17 cellular contexts compared by ENCODE assay signal in genomic region chr12:24425601-24425970, GRCh38.
DNase-seq lines count a peak whose midpoint lies in the region; ATAC-seq and TF ChIP-seq lines count a peak whose summit lies in the region.
"Had no signal": no experiment of that assay in that cellular context is flagged by ENCODE, and none has a peak within 500 bp of the region (broad histone marks: within the 10 kb centered on the region; RNA-seq: fewer than 3 reads in every experiment).

No MANE protein-coding gene starts in this region.

- H2AK5ac ChIP-seq in mesenchymal stem cell (ENCODE audit: low read length, severe bottlenecking): no peak overlapping the region

- H3K14ac ChIP-seq in mesenchymal stem cell (ENCODE audit: low read length in 2 of 2): no peak overlapping the region

- POLR2A ChIA-PET in GM10248 (lab: Yijun Ruan, JAX): no interaction called here

- H3K27me3 ChIP-seq in DND-41 (ENCODE audit: insufficient read depth, low read length, poor library complexity) (no peaks in the 10 kb centered on the region), mesenchymal stem cell (ENCODE audit: control insufficient read depth in 1 of 2, insufficient read depth in 1 of 2, low read length in 2 of 2) (no peaks in the 10 kb centered on the region), spleen (replicated peaks in 1 of 7) (no peaks in the 10 kb centered on the region)

- intact Hi-C loops in spleen (cut with DNase I; ENCODE audit: low total_unique reads): no loop called here

- H4K91ac ChIP-seq in mesenchymal stem cell (ENCODE audit: low read length): no peak overlapping the region

- no peaks in the 10 kb centered on the region for H4K20me1 ChIP-seq in DND-41 (ENCODE audit: insufficient read depth, low read length)

- no peak overlapping the region for H3K4ac ChIP-seq in mesenchymal stem cell (ENCODE audit: low read depth in 1 of 2, low read length in 2 of 2)

- ATAC-seq in DND-41 (ENCODE audit: insufficient read depth, low read depth): peak; percentile 46
- ATAC-seq in left lobe of liver: no peak
- ATAC-seq: lower lobe of right lung, Panc1 had no signal

- H3K9ac ChIP-seq in DND-41 (ENCODE audit: low read depth, low read length) (peak overlapping the region; percentile 60), mesenchymal stem cell (ENCODE audit: low read length) (no peak overlapping the region)

- CTCF ChIA-PET in GM10248 (lab: Yijun Ruan, JAX): no interaction called here

- 55% methylated on average over 2 of the region's 2 CpGs for WGBS in mesenchymal stem cell
- 82 to 87% (median 83%) methylated on average over 2 of the region's 2 CpGs for WGBS in spleen, 5 donors

- H3K9me3 ChIP-seq in DND-41 (ENCODE audit: insufficient read depth, low read length, severe bottlenecking) (peaks cover 5% of the 10 kb centered on the region), mesenchymal stem cell (ENCODE audit: control insufficient read depth, low read length) (peaks cover 3% of the 10 kb centered on the region), spleen (peaks cover 0 to 7% (median 0%) of the 10 kb centered on the region in 8 donors)
- H3K9me3 ChIP-seq: lower lobe of right lung had no signal

- H4K8ac ChIP-seq in mesenchymal stem cell (ENCODE audit: low read length): no peak overlapping the region

- H3K79me1 ChIP-seq in mesenchymal stem cell (replicated peaks; ENCODE audit: low read length, poor library complexity, severe bottlenecking): no peaks in the 10 kb centered on the region

- TF ChIP-seq CTCF in DND-41 (IDR thresholded peaks at IDR 0.05; ENCODE audit: borderline replicate concordance, extremely low read depth, low read length, poor library complexity, severe bottlenecking) (no peak), cardiac fibroblast (IDR thresholded peaks at IDR 0.05; ENCODE audit: low read depth, low read length) (no peak), GM10248 (IDR thresholded peaks at IDR 0.05; ENCODE audit: control extremely low read depth, extremely low read depth, low read depth, missing control alignments) (no peak), spleen (IDR thresholded peaks at IDR 0.05 in 8 of 11, conservative IDR thresholded peaks at IDR 0.05 in 3 of 11) (no peak)

- H2BK15ac ChIP-seq in mesenchymal stem cell (ENCODE audit: low read depth, poor library complexity, severe bottlenecking): no peak overlapping the region

- H3K4me2 ChIP-seq in DND-41 (ENCODE audit: insufficient read depth, low read length) (peak overlapping the region; percentile 60), mesenchymal stem cell (ENCODE audit: low read length, poor library complexity, severe bottlenecking) (no peak overlapping the region)

- TF ChIP-seq POLR2A in spleen (IDR thresholded peaks at IDR 0.05): no peak

- H3K79me2 ChIP-seq in DND-41 (ENCODE audit: insufficient read depth, low read length): peaks cover 3% of the 10 kb centered on the region; the same call in 1 of the 2 replicates

- DNase-seq in DND-41 (peak; percentile 54), LHCN-M2 (ENCODE audit: low read depth) (peak; percentile 43), cardiac fibroblast (ENCODE audit: low read depth in 2 of 2) (peak; percentile 3 to 67), mesenchymal stem cell (peak; percentile 74), left lobe of liver (ENCODE audit: low spot score) (no peak), GM10248 (ENCODE audit: extremely low spot score) (no peak), spleen (no peak), retina (no peak)
- DNase-seq: activated CD4-positive, CD25-positive, alpha-beta regulatory T cell; activated gamma-delta T cell; AML-193; Caco-2; dermis blood vessel endothelial cell; lower lobe of right lung; NCI-H146; stimulated activated CD4-positive, alpha-beta T cell treated with anti-CD3 and anti-CD28 coated beads, Interleukin-4, amount 100 ng/mL, for 4 hours had no signal

- no peak overlapping the region for H3K18ac ChIP-seq in mesenchymal stem cell (ENCODE audit: low read depth in 1 of 2, low read length in 2 of 2)

- no peak overlapping the region for H2AFZ ChIP-seq in DND-41 (ENCODE audit: low read depth, low read length)
- no peak overlapping the region for H2AFZ ChIP-seq in mesenchymal stem cell (ENCODE audit: low read depth, low read length)

- no peak overlapping the region for H3K23ac ChIP-seq in mesenchymal stem cell (ENCODE audit: low read length in 2 of 2)

- H2BK5ac ChIP-seq in mesenchymal stem cell (ENCODE audit: low read depth, low read length, poor library complexity, severe bottlenecking): no peak overlapping the region

- H2BK12ac ChIP-seq in mesenchymal stem cell (ENCODE audit: low read length in 2 of 2): no peak overlapping the region

- peak overlapping the region in 1 of 2 experiments; percentile 17; a peak in 2 of 4 replicates for H3K4me3 ChIP-seq in DND-41 (ENCODE audit: low read depth in 1 of 2, low read length in 2 of 2)
- no peak overlapping the region for H3K4me3 ChIP-seq in cardiac fibroblast (replicated peaks in 1 of 2; ENCODE audit: low read depth in 2 of 2, low read length in 2 of 2)
- no peak overlapping the region for H3K4me3 ChIP-seq in mesenchymal stem cell (ENCODE audit: insufficient read depth in 1 of 2, low read depth in 1 of 2, low read length in 2 of 2)
- H3K4me3 ChIP-seq in spleen: no peak overlapping the region
- H3K4me3 ChIP-seq: lower lobe of right lung had no signal

- H3K36me3 ChIP-seq in DND-41 (ENCODE audit: insufficient read depth, low read length): no peaks in the 10 kb centered on the region
- H3K36me3 ChIP-seq in mesenchymal stem cell (ENCODE audit: control insufficient read depth in 1 of 2, insufficient read depth in 2 of 2, low read depth in 1 of 2, low read length in 2 of 2): no peaks in the 10 kb centered on the region
- no peaks in the 10 kb centered on the region for H3K36me3 ChIP-seq in spleen
- H3K36me3 ChIP-seq: lower lobe of right lung had no signal

- H3K27ac ChIP-seq in DND-41 (ENCODE audit: low read length) (peak overlapping the region; percentile 95), mesenchymal stem cell (ENCODE audit: low read length, poor library complexity, severe bottlenecking) (no peak overlapping the region), spleen (no peak overlapping the region)
- H3K27ac ChIP-seq: lower lobe of right lung had no signal

- peaks cover 72% of the 10 kb centered on the region for H3K4me1 ChIP-seq in DND-41 (ENCODE audit: insufficient read depth, low read length)
- no peaks in the 10 kb centered on the region for H3K4me1 ChIP-seq in mesenchymal stem cell (ENCODE audit: control insufficient read depth, insufficient read depth, low read depth, low read length)
- H3K4me1 ChIP-seq in spleen: no peaks in the 10 kb centered on the region
- H3K4me1 ChIP-seq: Caco-2, lower lobe of right lung had no signal

- no peak overlapping the region for H2BK120ac ChIP-seq in mesenchymal stem cell (ENCODE audit: low read depth, low read length)

Comparison
In these comparisons a context has a peak if more than half of its experiments do, and no peak if none do; other contexts are left out.
1. DNase-seq: peak in DND-41 (single experiment), LHCN-M2 (single experiment), cardiac fibroblast (2 of 2) and mesenchymal stem cell (single experiment); none in left lobe of liver (single experiment), GM10248 (single experiment), spleen (single experiment) and retina (single experiment).